Comparison of ENCODE assay signal across 8 cellular contexts in the genomic region with DNA sequence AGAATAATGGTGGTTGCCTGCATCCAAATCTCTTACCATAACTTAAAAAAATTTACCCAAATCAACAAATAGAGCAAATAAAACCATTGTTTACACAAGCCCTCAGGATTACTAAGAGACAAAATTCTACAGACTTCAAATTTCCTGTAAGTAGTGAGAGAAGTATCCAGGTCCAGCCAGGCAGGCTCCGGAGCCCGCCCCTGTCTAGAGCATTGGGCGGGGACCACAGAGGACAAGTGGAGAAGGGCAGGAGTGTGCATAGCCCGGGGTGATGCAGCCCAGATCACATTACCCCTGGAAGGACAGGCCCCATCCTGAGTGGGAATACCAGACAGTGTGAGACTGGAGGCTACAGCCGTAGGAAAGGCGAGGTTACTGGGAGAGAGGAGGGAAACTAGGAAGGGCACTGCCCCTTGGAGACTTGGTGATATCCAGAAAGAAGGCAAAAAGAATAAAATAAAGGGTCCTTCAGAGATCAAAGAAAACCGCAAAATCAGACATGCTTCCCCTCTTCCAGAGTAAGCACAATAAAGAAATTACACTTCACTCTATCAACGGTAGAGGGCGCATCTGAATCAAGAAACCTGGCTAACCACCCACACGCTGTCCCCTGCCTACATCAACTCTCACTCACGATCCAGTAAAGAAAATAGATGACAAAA. TPM values are rescaled to one million over a fixed set of nuclear protein-coding genes. Genes with fewer than 3 reads are reported as not detected.
DNase-seq lines count a peak whose midpoint lies in the region; ATAC-seq, FAIRE-seq and TF ChIP-seq lines count a peak whose summit lies in the region.

No MANE protein-coding gene starts in this region.

- no peaks in the 10 kb centered on the region for H3K4me1 Mint-ChIP-seq in activated CD8-positive, alpha-beta T cell treated with anti-CD3 and anti-CD28 coated beads, Interleukin-2, amount 10 ng/mL, durations not matched to agents 7 days and 5 days (ENCODE audit: low read depth)
- H3K4me1 Mint-ChIP-seq in glutamatergic neuron (ENCODE audit: low read depth, unreplicated experiment) = peaks cover 46% of the 10 kb centered on the region

- TF ChIP-seq CTCF in HEK293 (tag by site-specific recombination; IDR thresholded peaks at IDR 0.05) (0 out of 2 replicates have a peak, but pooled peaks have one; percentile 60), glutamatergic neuron (IDR thresholded peaks at IDR 0.05; ENCODE audit: partially characterized antibody, unreplicated experiment) (peak; percentile 88), pancreas (IDR thresholded peaks at IDR 0.05) (peak; percentile 46 to 67 (median 54))

- H3K27ac ChIP-seq in HEK293 (ENCODE audit: extremely low read depth, low read depth, low read length) (no peak overlapping the region), pancreas (no peak overlapping the region)

- intact Hi-C loops in pancreas (cut with DNase I) = loop anchor here (5.0 to 10.0 kb wide), 2 partner anchors 208 to 210 kb away; no protein-coding TSS in a partner anchor

- no peak for FAIRE-seq in pancreas (lab: Jason Lieb, UNC)

- ATAC-seq in activated CD8-positive, alpha-beta T cell treated with anti-CD3 and anti-CD28 coated beads, Interleukin-2, amount 10 ng/mL, durations not matched to agents 7 days and 5 days = peak; percentile 70
- ATAC-seq in pancreas = peak; percentile 94 to 96 (median 94)
- ATAC-seq in GM19328 (IDR thresholded peaks at IDR 0.05; ENCODE audit: unreplicated experiment) = no peak

- POLR2A ChIA-PET in HEK293 (lab: Yijun Ruan, JAX) = interaction anchor here (1.9 kb wide), 1 partner anchor 233 kb away, joined by 4 read pairs; the partner anchor contains the start of gene NAA20
- POLR2A ChIA-PET in activated CD8-positive, alpha-beta T cell treated with anti-CD3 and anti-CD28 coated beads, Interleukin-2, amount 10 ng/mL, durations not matched to agents 7 days and 5 days (lab: Charles Lee) = no interaction called here

- H3K4me3 Mint-ChIP-seq in activated CD8-positive, alpha-beta T cell treated with anti-CD3 and anti-CD28 coated beads, Interleukin-2, amount 10 ng/mL, durations not matched to agents 7 days and 5 days = no peak overlapping the region
- H3K4me3 Mint-ChIP-seq in glutamatergic neuron (ENCODE audit: unreplicated experiment) = peak overlapping the region; percentile 25

- H3K4me3 ChIP-seq in HEK293 (ENCODE audit: low read depth, low read length) (peak overlapping the region; percentile 21), pancreas (no peak overlapping the region)

- no peaks in the 10 kb centered on the region for H3K27me3 ChIP-seq in pancreas

- H3K9me3 ChIP-seq in HEK293 (ENCODE audit: control insufficient read depth, insufficient read depth, low read depth, low read length) = no peaks in the 10 kb centered on the region
- H3K9me3 ChIP-seq in pancreas = peaks cover 0 to 3% (median 0%) of the 10 kb centered on the region in 4 donors

- H3K27ac Mint-ChIP-seq in activated CD8-positive, alpha-beta T cell treated with anti-CD3 and anti-CD28 coated beads, Interleukin-2, amount 10 ng/mL, durations not matched to agents 7 days and 5 days = no peak overlapping the region
- H3K27ac Mint-ChIP-seq in glutamatergic neuron (ENCODE audit: unreplicated experiment) = peak overlapping the region; percentile 94

- DNase-seq in D341Med (ENCODE audit: low spot score) = peak; percentile 64
- peak; percentile 69 to 84 for DNase-seq in NCI-H446 (lab: John Stamatoyannopoulos, UW)
- DNase-seq in activated CD8-positive, alpha-beta T cell treated with anti-CD3 and anti-CD28 coated beads, Interleukin-2, amount 10 ng/mL, durations not matched to agents 7 days and 5 days = peak; percentile 38
- peak; percentile 56 for DNase-seq in glutamatergic neuron
- peak in 3 of 6 donors; percentile 22 to 52 (median 50) for DNase-seq in pancreas
- DNase-seq in GM19238 (ENCODE audit: insufficient read length, low spot score) = no peak

- 19 to 20% methylated on average over 11 of the region's 11 CpGs for WGBS in pancreas, 2 donors

- CTCF ChIA-PET in HEK293 (lab: Yijun Ruan, JAX) = interaction anchor here (0.6 to 3.2 kb wide), 14 partner anchors 20 to 295 kb away, joined by 3 to 25 read pairs (median 4); no protein-coding TSS in a partner anchor
- CTCF ChIA-PET in activated CD8-positive, alpha-beta T cell treated with anti-CD3 and anti-CD28 coated beads, Interleukin-2, amount 10 ng/mL, durations not matched to agents 7 days and 5 days (lab: Charles Lee) = interaction anchor here (1.0 to 1.2 kb wide), 3 partner anchors 12 to 209 kb away, joined by 3 to 5 read pairs (median 4); no protein-coding TSS in a partner anchor

- H3K27me3 Mint-ChIP-seq in activated CD8-positive, alpha-beta T cell treated with anti-CD3 and anti-CD28 coated beads, Interleukin-2, amount 10 ng/mL, durations not matched to agents 7 days and 5 days (ENCODE audit: low read depth) = peaks cover 3% of the 10 kb centered on the region
- H3K27me3 Mint-ChIP-seq in glutamatergic neuron (ENCODE audit: unreplicated experiment) = peaks cover 3% of the 10 kb centered on the region

- H3K4me1 ChIP-seq in HEK293 (ENCODE audit: control insufficient read depth, insufficient read depth, low read length) = peaks cover 6% of the 10 kb centered on the region; the same call in 1 of the 2 replicates
- H3K4me1 ChIP-seq in pancreas = peaks cover 0 to 8% (median 4%) of the 10 kb centered on the region in 3 donors

- H3K36me3 Mint-ChIP-seq in activated CD8-positive, alpha-beta T cell treated with anti-CD3 and anti-CD28 coated beads, Interleukin-2, amount 10 ng/mL, durations not matched to agents 7 days and 5 days (ENCODE audit: low read depth) = no peaks in the 10 kb centered on the region
- H3K36me3 Mint-ChIP-seq in glutamatergic neuron (ENCODE audit: unreplicated experiment) = peaks cover 2% of the 10 kb centered on the region

- H3K9me3 Mint-ChIP-seq in activated CD8-positive, alpha-beta T cell treated with anti-CD3 and anti-CD28 coated beads, Interleukin-2, amount 10 ng/mL, durations not matched to agents 7 days and 5 days (ENCODE audit: insufficient read depth) = no peaks in the 10 kb centered on the region
- H3K9me3 Mint-ChIP-seq in glutamatergic neuron (ENCODE audit: unreplicated experiment) = peaks cover 7% of the 10 kb centered on the region

- no peaks in the 10 kb centered on the region for H3K36me3 ChIP-seq in HEK293 (ENCODE audit: control insufficient read depth in 2 of 2, insufficient read depth in 1 of 2, low read length in 2 of 2)
- no peaks in the 10 kb centered on the region for H3K36me3 ChIP-seq in pancreas

TF ChIP-seq in HEK293, 187 proteins besides CTCF, POLR2A, EP300 and RAD21 (continues in another document):
- no peak for TF ChIP-seq ZNF274 (IDR thresholded peaks at IDR 0.05; ENCODE audit: low read length)
- no peak for TF ChIP-seq ZNF274 (tag by site-specific recombination; IDR thresholded peaks at IDR 0.05; ENCODE audit: borderline replicate concordance)
- TF ChIP-seq, protein P1, sequence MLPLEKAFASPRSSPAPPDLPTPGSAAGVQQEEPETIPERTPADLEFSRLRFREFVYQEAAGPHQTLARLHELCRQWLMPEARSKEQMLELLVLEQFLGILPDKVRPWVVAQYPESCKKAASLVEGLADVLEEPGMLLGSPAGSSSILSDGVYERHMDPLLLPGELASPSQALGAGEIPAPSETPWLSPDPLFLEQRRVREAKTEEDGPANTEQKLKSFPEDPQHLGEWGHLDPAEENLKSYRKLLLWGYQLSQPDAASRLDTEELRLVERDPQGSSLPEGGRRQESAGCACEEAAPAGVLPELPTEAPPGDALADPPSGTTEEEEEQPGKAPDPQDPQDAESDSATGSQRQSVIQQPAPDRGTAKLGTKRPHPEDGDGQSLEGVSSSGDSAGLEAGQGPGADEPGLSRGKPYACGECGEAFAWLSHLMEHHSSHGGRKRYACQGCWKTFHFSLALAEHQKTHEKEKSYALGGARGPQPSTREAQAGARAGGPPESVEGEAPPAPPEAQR (tag by site-specific recombination; IDR thresholded peaks at IDR 0.05) = no peak
- 0 out of 2 replicates have a peak, but pooled peaks have one; percentile 37 for TF ChIP-seq ZNF692 (tag by site-specific recombination; IDR thresholded peaks at IDR 0.05)
- peak; percentile 97 for TF ChIP-seq ZNF600 (tag by site-specific recombination; IDR thresholded peaks at IDR 0.05)
- TF ChIP-seq ZNF624 (tag by site-specific recombination; IDR thresholded peaks at IDR 0.05) = no peak
- TF ChIP-seq ZNF169 (tag by site-specific recombination; IDR thresholded peaks at IDR 0.05) = no peak
- TF ChIP-seq, protein P2, sequence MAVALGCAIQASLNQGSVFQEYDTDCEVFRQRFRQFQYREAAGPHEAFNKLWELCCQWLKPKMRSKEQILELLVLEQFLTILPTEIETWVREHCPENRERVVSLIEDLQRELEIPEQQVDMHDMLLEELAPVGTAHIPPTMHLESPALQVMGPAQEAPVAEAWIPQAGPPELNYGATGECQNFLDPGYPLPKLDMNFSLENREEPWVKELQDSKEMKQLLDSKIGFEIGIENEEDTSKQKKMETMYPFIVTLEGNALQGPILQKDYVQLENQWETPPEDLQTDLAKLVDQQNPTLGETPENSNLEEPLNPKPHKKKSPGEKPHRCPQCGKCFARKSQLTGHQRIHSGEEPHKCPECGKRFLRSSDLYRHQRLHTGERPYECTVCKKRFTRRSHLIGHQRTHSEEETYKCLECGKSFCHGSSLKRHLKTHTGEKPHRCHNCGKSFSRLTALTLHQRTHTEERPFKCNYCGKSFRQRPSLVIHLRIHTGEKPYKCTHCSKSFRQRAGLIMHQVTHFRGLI (tag by site-specific recombination; IDR thresholded peaks at IDR 0.05) = no peak

RNA-seq across cellular contexts. Expression of gene RIN2, which starts 26.6 kb away (rescaled TPM):
- not detected for total RNA-seq in activated CD8-positive, alpha-beta T cell treated with anti-CD3 and anti-CD28 coated beads, Interleukin-2, amount 10 ng/mL, durations not matched to agents 7 days and 5 days
- total RNA-seq in glutamatergic neuron (ENCODE audit: unreplicated experiment) (108 TPM), pancreas (10 to 100 TPM; 17.3 to 42.6 (median 21.6) TPM)
- polyA plus RNA-seq in pancreas = 10 to 100 TPM; 10.2 to 24.3 TPM

Comparison
In these comparisons a context has a peak if more than half of its experiments do, and no peak if none do; other contexts are left out.
1. RNA of gene RIN2, which starts 26.6 kb away (total RNA-seq): 108 TPM in glutamatergic neuron (single experiment) and 17.3 to 42.6 TPM in pancreas; not detected in activated CD8-positive, alpha-beta T cell treated with anti-CD3 and anti-CD28 coated beads, Interleukin-2, amount 10 ng/mL, durations not matched to agents 7 days and 5 days; every median in the first group is over 10 times any median in the second.
2. Peak in every context shown above with its lines, with median percentiles within 50 percentile points of each other: CTCF ChIP-seq.